In genomic region chr6:30211899-30212298, GRCh38 we compare ENCODE assay signal across 8 cellular contexts. TPM values are rescaled to one million over a fixed set of nuclear protein-coding genes. Genes with fewer than 3 reads are reported as not detected.
DNase-seq lines count a peak whose midpoint lies in the region; ATAC-seq and TF ChIP-seq lines count a peak whose summit lies in the region.

No MANE protein-coding gene starts in this region.

- CTCF ChIA-PET in Panc1 (lab: Charles Lee): no interaction called here

- in situ Hi-C loops in Panc1 (cut with HindIII; ENCODE audit: low pct_unique_long_range_greater_than_20kb, low sequenced_read_pairs): no loop called here

- POLR2A ChIA-PET in Panc1 (lab: Charles Lee): no interaction called here

- TF ChIP-seq CTCF in GM06990 (IDR thresholded peaks at IDR 0.05; ENCODE audit: insufficient read depth, low read length, poor library complexity, severe bottlenecking): no peak
- TF ChIP-seq CTCF in Panc1 (IDR thresholded peaks at IDR 0.05): no peak
- TF ChIP-seq CTCF in epithelial cell of proximal tubule (conservative IDR thresholded peaks at IDR 0.05; ENCODE audit: low read depth, low read length): no peak
- no peak for TF ChIP-seq CTCF in psoas muscle (IDR thresholded peaks at IDR 0.05)

- ATAC-seq in Panc1 (no peak), psoas muscle (no peak), HG02610 (IDR thresholded peaks at IDR 0.05; ENCODE audit: unreplicated experiment) (no peak)

- H3K4me3 ChIP-seq in GM06990 (replicated peaks; ENCODE audit: low read depth, low read length): peak overlapping the region; percentile 95
- H3K4me3 ChIP-seq in Panc1 (ENCODE audit: low read depth in 2 of 2, low read length in 2 of 2): peak overlapping the region; percentile 80 to 95
- peak overlapping the region; percentile 79 for H3K4me3 ChIP-seq in epithelial cell of proximal tubule (ENCODE audit: low read depth, low read length)
- peak overlapping the region; percentile 74 for H3K4me3 ChIP-seq in psoas muscle

- H3K9me3 ChIP-seq in Panc1 (ENCODE audit: control insufficient read depth, insufficient read depth, low read depth, low read length) (no peaks in the 10 kb centered on the region), psoas muscle (no peaks in the 10 kb centered on the region)

- WGBS in psoas muscle, 3 donors: 44 to 57% (median 46%) methylated on average over 3 of the region's 3 CpGs

- BruUV-seq in Panc1 (replicated peaks; lab: Mats Ljungman, UMichigan): no TSS peak

- H3K4me1 ChIP-seq in Panc1 (ENCODE audit: control insufficient read depth, insufficient read depth, low read length) (peaks cover 37% of the 10 kb centered on the region), psoas muscle (peaks cover 29% of the 10 kb centered on the region)

- DNase-seq in GM06990 (ENCODE audit: extremely low read depth, insufficient read length): no peak
- DNase-seq in Panc1 (ENCODE audit: low read depth, low spot score): no peak
- DNase-seq in epithelial cell of proximal tubule (ENCODE audit: low read depth): no peak
- no peak for DNase-seq in psoas muscle
- no peak for DNase-seq in inferior parietal cortex (ENCODE audit: extremely low spot score)
- no peak for DNase-seq in EL
- DNase-seq in stimulated activated CD4-positive, alpha-beta T cell treated with anti-CD3 and anti-CD28 coated beads, Interleukin-4, amount 100 ng/mL, for 1 hour: no peak

- H3K27me3 ChIP-seq in GM06990 (replicated peaks; ENCODE audit: control insufficient read depth, insufficient read depth, low read length) (no peaks in the 10 kb centered on the region), Panc1 (ENCODE audit: control insufficient read depth, insufficient read depth, low read length) (no peaks in the 10 kb centered on the region), psoas muscle (ENCODE audit: insufficient read depth in 3 of 3, low read length in 2 of 3) (no peaks in the 10 kb centered on the region)

- intact Hi-C loops in Panc1 (cut with micrococcal nuclease; ENCODE audit: unreplicated experiment) (no loop called here), psoas muscle (cut with DNase I) (loop anchor here (10.0 kb wide), 3 partner anchors 113 to 333 kb away; partner anchors contain the start of gene TRIM39 (in 1 of the 2))

- H3K36me3 ChIP-seq in GM06990 (ENCODE audit: control insufficient read depth, insufficient read depth, low read length): no peaks in the 10 kb centered on the region; the same call in 1 of the 2 replicates
- no peaks in the 10 kb centered on the region; the same call in none of the 2 replicates for H3K36me3 ChIP-seq in Panc1 (ENCODE audit: control insufficient read depth, insufficient read depth, low read length)
- no peaks in the 10 kb centered on the region for H3K36me3 ChIP-seq in psoas muscle (ENCODE audit: insufficient read depth in 1 of 2, low read depth in 1 of 2)

- H3K27ac ChIP-seq in Panc1 (ENCODE audit: low read length) (peak overlapping the region; percentile 98; the same call in 1 of the 2 replicates), psoas muscle (no peak overlapping the region)

RNA-seq across cellular contexts. Expression of gene TRIM26, which starts 1.3 kb away (rescaled TPM):
- total RNA-seq in Panc1 (2021; ENCODE audit: unreplicated experiment) (44.8 TPM), epithelial cell of proximal tubule (14.7 and 35.1 TPM in 2 replicates), psoas muscle (10 to 100 TPM; 13.2 to 18.1 (median 14.8) TPM)
- 32.5 TPM for polyA plus RNA-seq in Panc1 (2012; ENCODE audit: insufficient read length)
- polyA plus RNA-seq in psoas muscle: 10 to 100 TPM; 13.1 to 36.4 (median 17.9) TPM

RNA-seq across cellular contexts. Expression of gene TRIM15, which starts 48.6 kb away (rescaled TPM):
- 0.13 TPM for total RNA-seq in Panc1 (2021; ENCODE audit: unreplicated experiment)
- not detected for polyA plus RNA-seq in Panc1 (2012; ENCODE audit: insufficient read length)
- total RNA-seq in epithelial cell of proximal tubule: not detected in 2 replicates
- not detected for total RNA-seq in psoas muscle
- polyA plus RNA-seq in psoas muscle: under 1 TPM in 1 of 3 donors, not detected in 2; 0.01 TPM

RNA-seq across cellular contexts. Expression of gene TRIM10, which starts 50.9 kb away (rescaled TPM):
- total RNA-seq in Panc1 (2021; ENCODE audit: unreplicated experiment) (not detected), epithelial cell of proximal tubule (not detected in 2 replicates), psoas muscle (under 1 TPM in 1 of 4 donors, not detected in 3; 0.10 TPM)
- not detected for polyA plus RNA-seq in Panc1 (2012; ENCODE audit: insufficient read length)
- not detected for polyA plus RNA-seq in psoas muscle
